Comparison of ENCODE assay signal across 7 cellular contexts in the genomic region with DNA sequence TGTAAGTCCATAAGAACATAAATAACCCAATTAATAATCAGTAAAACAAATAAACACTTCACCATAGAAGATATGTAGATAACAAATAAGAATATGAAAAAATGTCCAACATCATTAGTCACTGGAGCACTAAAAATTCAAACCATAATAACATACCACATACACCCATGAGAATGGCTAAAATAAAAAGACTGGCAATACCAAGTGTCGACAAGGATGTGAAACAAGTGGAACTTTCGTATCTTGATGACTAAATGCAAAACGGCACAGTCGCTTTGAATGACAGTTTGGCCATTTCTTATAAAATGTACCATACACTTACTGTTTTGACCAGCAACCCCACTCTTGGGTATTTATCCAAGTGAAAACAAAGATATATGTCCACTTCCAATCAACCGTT.
"Had no signal": no experiment of that assay in that cellular context is flagged by ENCODE, and none has a peak within 500 bp of the region (broad histone marks: within the 10 kb centered on the region; RNA-seq: fewer than 3 reads in every experiment).

No MANE protein-coding gene starts in this region.

- H2AFZ ChIP-seq: GM23248 had no signal

- DNase-seq: GM23248, GOT3, H9, HCEC 1CT, KG1 had no signal

- H3K27ac ChIP-seq: GM23248 had no signal

- FAIRE-seq: H54, HTR-8/SVneo had no signal

- H3K9ac ChIP-seq: GM23248 had no signal

- H3K4me3 ChIP-seq: GM23248 had no signal
